In the genomic region with DNA sequence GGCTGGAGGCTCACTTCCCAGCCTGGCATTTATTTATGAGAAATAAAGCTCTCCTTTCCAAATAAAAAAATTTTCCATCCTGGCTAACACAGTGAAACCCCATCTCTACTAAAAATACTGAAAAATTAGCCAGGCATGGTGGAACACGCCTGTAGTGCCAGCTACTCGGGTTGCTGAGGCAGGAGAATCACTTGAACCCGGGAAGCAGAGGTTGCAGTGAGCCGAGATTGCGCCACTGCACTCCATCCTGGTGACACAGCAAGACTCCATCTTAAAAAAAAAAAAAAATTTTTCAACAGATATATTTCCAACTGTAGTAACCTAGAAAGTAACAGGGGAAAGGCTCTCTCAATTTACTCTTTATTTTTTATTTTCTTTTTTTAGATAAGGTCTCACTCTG, we compare ENCODE assay signal across 1 cellular context.
TF ChIP-seq lines count a peak whose summit lies in the region.

No MANE protein-coding gene starts in this region.

TF ChIP-seq in WTC11, 78 proteins besides CTCF, POLR2A, EP300 and RAD21 (continued from another document):
- TF ChIP-seq, protein P1, sequence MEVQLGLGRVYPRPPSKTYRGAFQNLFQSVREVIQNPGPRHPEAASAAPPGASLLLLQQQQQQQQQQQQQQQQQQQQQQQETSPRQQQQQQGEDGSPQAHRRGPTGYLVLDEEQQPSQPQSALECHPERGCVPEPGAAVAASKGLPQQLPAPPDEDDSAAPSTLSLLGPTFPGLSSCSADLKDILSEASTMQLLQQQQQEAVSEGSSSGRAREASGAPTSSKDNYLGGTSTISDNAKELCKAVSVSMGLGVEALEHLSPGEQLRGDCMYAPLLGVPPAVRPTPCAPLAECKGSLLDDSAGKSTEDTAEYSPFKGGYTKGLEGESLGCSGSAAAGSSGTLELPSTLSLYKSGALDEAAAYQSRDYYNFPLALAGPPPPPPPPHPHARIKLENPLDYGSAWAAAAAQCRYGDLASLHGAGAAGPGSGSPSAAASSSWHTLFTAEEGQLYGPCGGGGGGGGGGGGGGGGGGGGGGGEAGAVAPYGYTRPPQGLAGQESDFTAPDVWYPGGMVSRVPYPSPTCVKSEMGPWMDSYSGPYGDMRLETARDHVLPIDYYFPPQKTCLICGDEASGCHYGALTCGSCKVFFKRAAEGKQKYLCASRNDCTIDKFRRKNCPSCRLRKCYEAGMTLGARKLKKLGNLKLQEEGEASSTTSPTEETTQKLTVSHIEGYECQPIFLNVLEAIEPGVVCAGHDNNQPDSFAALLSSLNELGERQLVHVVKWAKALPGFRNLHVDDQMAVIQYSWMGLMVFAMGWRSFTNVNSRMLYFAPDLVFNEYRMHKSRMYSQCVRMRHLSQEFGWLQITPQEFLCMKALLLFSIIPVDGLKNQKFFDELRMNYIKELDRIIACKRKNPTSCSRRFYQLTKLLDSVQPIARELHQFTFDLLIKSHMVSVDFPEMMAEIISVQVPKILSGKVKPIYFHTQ (CRISPR knock-in tag; IDR thresholded peaks at IDR 0.05): no peak
